ENCODE assay signal across 13 cellular contexts in the genomic region with DNA sequence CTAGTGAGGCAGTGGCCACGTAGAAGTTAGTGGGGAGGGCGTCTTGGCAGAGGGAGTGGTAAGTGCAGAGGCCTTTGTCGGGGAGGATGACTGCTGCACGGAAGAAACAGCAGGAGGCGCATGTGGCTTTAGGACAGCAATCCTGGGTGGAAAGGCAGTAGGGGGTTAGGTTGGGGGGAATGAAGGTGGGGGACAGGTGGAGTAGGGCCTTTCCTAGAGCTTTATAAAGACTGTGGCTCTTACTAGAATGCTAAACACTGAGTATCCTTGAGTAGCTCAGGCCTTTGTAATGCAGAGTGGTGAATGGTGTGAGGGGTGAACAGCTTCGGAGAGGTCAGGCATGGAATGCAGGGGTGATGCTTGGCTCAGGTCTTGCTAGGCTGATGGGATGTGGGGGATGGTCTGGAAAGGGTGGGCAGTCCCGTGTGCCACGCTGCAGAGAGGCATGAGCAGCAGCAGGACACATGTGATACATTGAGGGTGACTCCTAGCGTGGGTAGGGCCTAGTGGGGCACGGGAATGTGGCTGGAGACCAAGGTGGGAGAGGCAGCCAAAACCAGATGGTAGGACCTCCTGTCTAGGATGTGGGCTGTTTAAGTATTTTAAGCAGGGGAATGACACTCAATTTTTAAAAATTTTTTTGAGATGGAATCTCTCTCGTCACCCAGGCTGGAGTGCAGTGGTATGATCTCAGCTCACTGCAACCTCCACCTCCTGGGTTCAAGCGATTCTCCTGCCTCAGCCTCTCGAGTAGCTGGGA. TPM values are rescaled to one million over a fixed set of nuclear protein-coding genes. Genes with fewer than 3 reads are reported as not detected.
A peak's percentile ranks its signal among the peaks of the same experiment; 100 is the strongest.
DNase-seq lines count a peak whose midpoint lies in the region; ATAC-seq and TF ChIP-seq lines count a peak whose summit lies in the region.
"Had no signal": no experiment of that assay in that cellular context is flagged by ENCODE, and none has a peak within 500 bp of the region (broad histone marks: within the 10 kb centered on the region; RNA-seq: fewer than 3 reads in every experiment).

No MANE protein-coding gene starts in this region.

- TF ChIP-seq CTCF in foreskin fibroblast (IDR thresholded peaks at IDR 0.05; ENCODE audit: low read depth, low read length) (no peak), osteoblast (IDR thresholded peaks at IDR 0.05; ENCODE audit: extremely low read depth, low read depth, low read length) (peak; percentile 12), spleen (IDR thresholded peaks at IDR 0.05 in 8 of 11, conservative IDR thresholded peaks at IDR 0.05 in 3 of 11) (no peak)

- intact Hi-C loops in spleen (cut with DNase I; ENCODE audit: low total_unique reads), result no loop called here

- no peaks in the 10 kb centered on the region for H3K27me3 ChIP-seq in HAP-1 (ENCODE audit: low read depth)
- H3K27me3 ChIP-seq in adipocyte (replicated peaks; ENCODE audit: control insufficient read depth, insufficient read depth, low read length), result no peaks in the 10 kb centered on the region
- no peaks in the 10 kb centered on the region for H3K27me3 ChIP-seq in osteoblast (ENCODE audit: insufficient read depth, low read length)
- H3K27me3 ChIP-seq in spleen (replicated peaks in 1 of 7), result no peaks in the 10 kb centered on the region
- H3K27me3 ChIP-seq: thyroid gland had no signal

- H3K27ac ChIP-seq in osteoblast (ENCODE audit: low read depth, low read length) (no peak overlapping the region), spleen (no peak overlapping the region)
- H3K27ac ChIP-seq: prostate gland, thyroid gland, VCaP had no signal

- H3K4me3 ChIP-seq in HAP-1, result no peak overlapping the region
- peak overlapping the region; percentile 56 for H3K4me3 ChIP-seq in adipocyte (ENCODE audit: low read length)
- H3K4me3 ChIP-seq in foreskin fibroblast (ENCODE audit: low read depth in 1 of 2, low read length in 2 of 2), result no peak overlapping the region
- no peak overlapping the region for H3K4me3 ChIP-seq in osteoblast (ENCODE audit: insufficient read depth, low read length)
- H3K4me3 ChIP-seq in spleen, result no peak overlapping the region
- H3K4me3 ChIP-seq: prostate gland, thyroid gland had no signal

- H3K9me3 ChIP-seq in HAP-1 (peaks cover 12% of the 10 kb centered on the region), adipocyte (ENCODE audit: control insufficient read depth, low read length) (peaks cover 3% of the 10 kb centered on the region), osteoblast (ENCODE audit: low read depth, low read length) (no peaks in the 10 kb centered on the region), spleen (peaks cover 4 to 16% (median 13%) of the 10 kb centered on the region in 8 donors)
- H3K9me3 ChIP-seq: prostate gland, thyroid gland had no signal

- in situ Hi-C loops in HAP-1 (cut with MboI; ENCODE audit: low sequenced_read_pairs), result no loop called here

- peaks cover 23% of the 10 kb centered on the region for H3K36me3 ChIP-seq in HAP-1 (replicated peaks)
- peaks cover 4% of the 10 kb centered on the region for H3K36me3 ChIP-seq in adipocyte (ENCODE audit: control insufficient read depth, insufficient read depth, low read length, severe bottlenecking)
- peaks cover 6% of the 10 kb centered on the region for H3K36me3 ChIP-seq in osteoblast (ENCODE audit: insufficient read depth, low read length)
- H3K36me3 ChIP-seq in spleen, result peaks cover 0 to 77% (median 17%) of the 10 kb centered on the region in 6 donors
- H3K36me3 ChIP-seq: prostate gland, thyroid gland had no signal

- H2AFZ ChIP-seq in osteoblast (ENCODE audit: low read length), result no peak overlapping the region

- no peak overlapping the region for H3K4me2 ChIP-seq in osteoblast (ENCODE audit: insufficient read depth, low read length)

- 72 to 82% (median 78%) methylated on average over 13 of the region's 13 CpGs for WGBS in spleen, 5 donors

- ATAC-seq in HG03469 (IDR thresholded peaks at IDR 0.05; ENCODE audit: unreplicated experiment), result no peak
- ATAC-seq in esophagus mucosa, result no peak
- ATAC-seq: effector memory CD8-positive, alpha-beta T cell had no signal

- H3K4me1 ChIP-seq in HAP-1 (peaks cover 43% of the 10 kb centered on the region), adipocyte (ENCODE audit: control insufficient read depth, insufficient read depth, low read length) (peaks cover 37% of the 10 kb centered on the region), osteoblast (ENCODE audit: insufficient read depth, low read length) (peaks cover 8% of the 10 kb centered on the region), spleen (peaks cover 3 to 62% (median 37%) of the 10 kb centered on the region in 6 donors)
- H3K4me1 ChIP-seq: prostate gland had no signal

- peaks cover 33% of the 10 kb centered on the region for H4K20me1 ChIP-seq in osteoblast (ENCODE audit: insufficient read depth, low read length)

- peak overlapping the region; percentile 33 for H3K9ac ChIP-seq in adipocyte (ENCODE audit: low read length)

- DNase-seq in HAP-1 (ENCODE audit: low spot score in 2 of 2) (peak; percentile 82 to 83), adipocyte (ENCODE audit: low read depth) (no peak), foreskin fibroblast (peak; percentile 22 to 55), osteoblast (ENCODE audit: insufficient read length, low spot score, missing footprints) (peak; percentile 65), spleen (no peak), activated gamma-delta T cell (lab: John Stamatoyannopoulos, UW) (no peak)
- DNase-seq: effector memory CD8-positive, alpha-beta T cell; KG1 had no signal

- TF ChIP-seq POLR2A in spleen (IDR thresholded peaks at IDR 0.05), result no peak

- peaks cover 65% of the 10 kb centered on the region for H3K79me2 ChIP-seq in osteoblast (ENCODE audit: insufficient read depth, low read length)

RNA-seq across cellular contexts. Expression of a gene that starts 19.2 kb away (rescaled TPM):
- total RNA-seq in osteoblast (48.0 and 50.7 TPM in 2 replicates), spleen (100 to 1,000 TPM; 139 to 321 (median 170) TPM), esophagus mucosa (34.9 TPM)
- polyA plus RNA-seq in spleen, result 100 to 1,000 TPM in 1 of 3 donors, 10 to 100 TPM in 2; 32.7 to 102 (median 34.1) TPM

RNA-seq across cellular contexts. Expression of a gene that starts 34.3 kb away (rescaled TPM):
- total RNA-seq in osteoblast (43.9 and 48.9 TPM in 2 replicates), spleen (100 to 1,000 TPM in 6 of 7 donors, 10 to 100 TPM in 1; 82.2 to 218 (median 121) TPM), esophagus mucosa (56.6 TPM)
- 10 to 100 TPM; 37.2 to 63.2 (median 39.3) TPM for polyA plus RNA-seq in spleen

Comparison
In these comparisons a context has a peak if more than half of its experiments do, and no peak if none do; other contexts are left out.
1. DNase-seq: peak in HAP-1 (2 of 2), foreskin fibroblast (2 of 2) and osteoblast (single experiment); none in adipocyte (single experiment), spleen (single experiment) and activated gamma-delta T cell (single experiment).